34 cellular contexts compared by ENCODE assay signal in genomic region chr13:106367361-106367781, GRCh38.
DNase-seq lines count a peak whose midpoint lies in the region; ATAC-seq, FAIRE-seq and TF ChIP-seq lines count a peak whose summit lies in the region.
"Had no signal": no experiment of that assay in that cellular context is flagged by ENCODE, and none has a peak within 500 bp of the region (broad histone marks: within the 10 kb centered on the region; RNA-seq: fewer than 3 reads in every experiment).

No MANE protein-coding gene starts in this region.

- 94% methylated on average over 2 of the region's 2 CpGs for WGBS in smooth muscle cell (ENCODE audit: low lambda C conversion rate)

- H3K9me3 ChIP-seq in smooth muscle cell (replicated peaks; ENCODE audit: low read depth) = peaks cover 13% of the 10 kb centered on the region
- H3K9me3 ChIP-seq: BE2C, colonic mucosa, thyroid gland had no signal

- no peaks in the 10 kb centered on the region for H3K79me2 ChIP-seq in smooth muscle cell (ENCODE audit: low read depth)
- H3K79me2 ChIP-seq: parathyroid adenoma had no signal

- ATAC-seq in GM18858 (IDR thresholded peaks at IDR 0.05; ENCODE audit: unreplicated experiment) = peak; percentile 52
- ATAC-seq in HG02610 (IDR thresholded peaks at IDR 0.05; ENCODE audit: unreplicated experiment) = peak; percentile 43
- no peak for ATAC-seq in foreskin keratinocyte
- no peak for ATAC-seq in HG03097 (IDR thresholded peaks at IDR 0.05; ENCODE audit: low FRiP score, unreplicated experiment)
- ATAC-seq: activated T-cell treated with anti-CD3 and anti-CD28 coated beads, Interleukin-2, amount 50 U/mL, for 4 hours had no signal

- H3K4me2 ChIP-seq in smooth muscle cell = peak overlapping the region; percentile 79

- peak; percentile 78 for DNase-seq in astrocyte of the spinal cord (ENCODE audit: low read depth, low spot score)
- no peak for DNase-seq in smooth muscle cell (lab: John Stamatoyannopoulos, UW; ENCODE audit: unreplicated experiment)
- DNase-seq in foreskin keratinocyte = no peak
- no peak for DNase-seq in HTR-8/SVneo (ENCODE audit: insufficient read length, low spot score)
- DNase-seq: activated CD4-positive, alpha-beta T cell treated with anti-CD3 and anti-CD28 coated beads, Interleukin-2, amount 50 U/mL, for 1 hour; activated CD4-positive, CD25-positive, alpha-beta regulatory T cell; activated gamma-delta T cell; activated naive CD8-positive, alpha-beta T cell treated with anti-CD3 and anti-CD28 coated beads for 36 hours; activated T-cell treated with anti-CD3 and anti-CD28 coated beads, Interleukin-2, amount 50 U/mL, for 4 hours; anterior cingulate cortex; BE2C; colonic mucosa; DMS53; effector memory CD4-positive, alpha-beta T cell; erythroblast; H7; KG1; NCI-H1092 treated with DMSO at 0.1 percent for 48 hours; NCI-H187; NCI-H2171 treated with DMSO at 0.1 percent for 48 hours; NCI-H510A; OCI-M1; stimulated activated CD4-positive, alpha-beta T cell treated with anti-CD3 and anti-CD28 coated beads, Interleukin-2, amount 100 ng/mL, for 24 hours; stomach; thyroid gland; uterus had no signal

- TF ChIP-seq CTCF in astrocyte of the spinal cord (IDR thresholded peaks at IDR 0.05; ENCODE audit: low read depth, low read length) = no peak
- TF ChIP-seq CTCF in smooth muscle cell (IDR thresholded peaks at IDR 0.05; ENCODE audit: borderline replicate concordance, insufficient read depth, poor library complexity, severe bottlenecking) = no peak
- no peak for TF ChIP-seq CTCF in foreskin keratinocyte (conservative IDR thresholded peaks at IDR 0.05)

- H3K36me3 ChIP-seq in smooth muscle cell (ENCODE audit: low read depth) = peaks cover 8% of the 10 kb centered on the region
- H3K36me3 ChIP-seq: BE2C, colonic mucosa, stomach, thyroid gland, uterus had no signal

- H3K27ac ChIP-seq in smooth muscle cell (ENCODE audit: low read depth) = peak overlapping the region; percentile 51
- no peak overlapping the region for H3K27ac ChIP-seq in foreskin keratinocyte
- H3K27ac ChIP-seq: colonic mucosa, HL-60, parathyroid adenoma, skin epidermis, stomach, thyroid gland, uterus had no signal

- H4K20me1 ChIP-seq in smooth muscle cell (ENCODE audit: low read depth) = no peaks in the 10 kb centered on the region

- H2AFZ ChIP-seq in smooth muscle cell (ENCODE audit: low read depth) = no peak overlapping the region
- H2AFZ ChIP-seq: parathyroid adenoma had no signal

- H3K27me3 ChIP-seq in smooth muscle cell (ENCODE audit: low read depth) = no peaks in the 10 kb centered on the region
- H3K27me3 ChIP-seq in foreskin keratinocyte = no peaks in the 10 kb centered on the region
- H3K27me3 ChIP-seq: BE2C, colonic mucosa, stomach, thyroid gland, uterus had no signal

- no peak for FAIRE-seq in HTR-8/SVneo (lab: Jason Lieb, UNC)
- FAIRE-seq: GM12892, GM19239 had no signal

- H3K4me3 ChIP-seq in astrocyte of the spinal cord (ENCODE audit: low read depth, low read length) (no peak overlapping the region), smooth muscle cell (no peak overlapping the region)
- H3K4me3 ChIP-seq: colonic mucosa, skin epidermis, stomach, thyroid gland, uterus had no signal

- peaks cover 25% of the 10 kb centered on the region for H3F3A ChIP-seq in smooth muscle cell (ENCODE audit: low read depth)

- in situ Hi-C loops in astrocyte of the spinal cord (cut with HindIII; ENCODE audit: low sequenced_read_pairs) = no loop called here

- H3K9ac ChIP-seq in smooth muscle cell (ENCODE audit: low read depth) = no peak overlapping the region
- H3K9ac ChIP-seq: parathyroid adenoma had no signal

- peaks cover 24% of the 10 kb centered on the region for H3K4me1 ChIP-seq in smooth muscle cell (ENCODE audit: low read depth)
- peaks cover 7% of the 10 kb centered on the region for H3K4me1 ChIP-seq in foreskin keratinocyte
- H3K4me1 ChIP-seq: BE2C, colonic mucosa, parathyroid adenoma, thyroid gland, uterus had no signal

Comparison
In these comparisons a context has a peak if more than half of its experiments do, and no peak if none do; other contexts are left out.
1. ATAC-seq: peak in GM18858 (single experiment) and HG02610 (single experiment); none in foreskin keratinocyte (single experiment) and HG03097 (single experiment).